8 cellular contexts compared by ENCODE assay signal in genomic region chr9:83956288-83957028, GRCh38. TPM values are rescaled to one million over a fixed set of nuclear protein-coding genes. Genes with fewer than 3 reads are reported as not detected.
DNase-seq lines count a peak whose midpoint lies in the region; ATAC-seq and TF ChIP-seq lines count a peak whose summit lies in the region.

No MANE protein-coding gene starts in this region.

- no peak overlapping the region for H2BK120ac ChIP-seq in H9 (ENCODE audit: low read depth, low read length, poor library complexity, severe bottlenecking)

- no peaks in the 10 kb centered on the region for H3K27me3 Mint-ChIP-seq in H9 (ENCODE audit: low read depth)
- peaks cover 25% of the 10 kb centered on the region for H3K27me3 Mint-ChIP-seq in WTC11 (ENCODE audit: low read depth)
- no peaks in the 10 kb centered on the region for H3K27me3 Mint-ChIP-seq in chondrocyte (ENCODE audit: low read depth)

- H3K4me3 ChIP-seq in GM12864 (ENCODE audit: low read depth, low read length): peak overlapping the region; percentile 67

- peak; percentile 45 for DNase-seq in GM12864 (ENCODE audit: low read depth)
- DNase-seq in H9: peak; percentile 59
- peak; percentile 68 for DNase-seq in MV-4-11 (lab: John Stamatoyannopoulos, UW)
- peak; percentile 66 for DNase-seq in WTC11 (ENCODE audit: low spot score)
- no peak for DNase-seq in chondrocyte (ENCODE audit: low spot score)
- DNase-seq in left lobe of liver (ENCODE audit: low spot score): peak; percentile 97
- DNase-seq in stimulated activated CD4-positive, alpha-beta T cell treated with anti-CD3 and anti-CD28 coated beads, Interleukin-2, amount 100 ng/mL, for 48 hours: peak; percentile 54 to 58
- DNase-seq in KBM-7: no peak

- no peak overlapping the region for H2BK12ac ChIP-seq in H9 (ENCODE audit: insufficient read length, low read depth, low read length)

- no peak overlapping the region for H2AFZ ChIP-seq in H9 (ENCODE audit: low read length)

- peak overlapping the region; percentile 45 for H3K18ac ChIP-seq in H9 (ENCODE audit: insufficient read length, low read depth, low read length)

- H3K27ac Mint-ChIP-seq in H9: peak overlapping the region in 1 of 3 experiments; percentile 93; a peak in 2 of 7 replicates
- peak overlapping the region; percentile 83; the same call in 1 of the 2 replicates for H3K27ac Mint-ChIP-seq in WTC11
- peak overlapping the region; percentile 85 for H3K27ac Mint-ChIP-seq in chondrocyte (ENCODE audit: unreplicated experiment)

- H4K8ac ChIP-seq in H9 (replicated peaks; ENCODE audit: insufficient read length, low read depth, low read length): no peak overlapping the region

- CTCF ChIA-PET in WTC11 (lab: Charles Lee): interaction anchor here (1.0 kb wide), 1 partner anchor 305 kb away, joined by 3 read pairs; no protein-coding TSS in a partner anchor

- no peak overlapping the region for H2BK5ac ChIP-seq in H9 (ENCODE audit: insufficient read length, low read length)

- H3T11ph ChIP-seq in H9 (ENCODE audit: low read length): no peak overlapping the region

- H2BK15ac ChIP-seq in H9 (ENCODE audit: low read depth, low read length): no peak overlapping the region

- WGBS in H9 (ENCODE audit: extremely low coverage, insufficient read length, low lambda C conversion rate): no CpG with 5 or more reads among the region's 61 CpGs

- H3K4ac ChIP-seq in H9 (ENCODE audit: low read depth, low read length): no peak overlapping the region

- no peak overlapping the region for H2BK20ac ChIP-seq in H9 (ENCODE audit: low read depth, low read length, poor library complexity, severe bottlenecking)

- no peaks in the 10 kb centered on the region for H3K9me3 Mint-ChIP-seq in H9
- no peaks in the 10 kb centered on the region for H3K9me3 Mint-ChIP-seq in WTC11
- H3K9me3 Mint-ChIP-seq in chondrocyte (ENCODE audit: low read depth): peaks cover 3% of the 10 kb centered on the region

- H3K27me3 ChIP-seq in H9 (ENCODE audit: insufficient read depth, low read length): no peaks in the 10 kb centered on the region

- no peak overlapping the region for H3K56ac ChIP-seq in H9 (ENCODE audit: insufficient read length, low read depth, low read length)

- H3K9ac ChIP-seq in H9 (ENCODE audit: extremely low read depth, insufficient read length, low read length): no peak overlapping the region

- no peak overlapping the region for H3K27ac ChIP-seq in H9 (ENCODE audit: insufficient read length, low read depth, low read length)

- H3K36me3 Mint-ChIP-seq in H9 (ENCODE audit: insufficient read depth in 1 of 3, low read depth in 3 of 3) (no peaks in the 10 kb centered on the region; a peak in 2 of 7 replicates), WTC11 (0 out of 2 replicates have a peak, but pooled peaks cover 2% of the 10 kb centered on the region), chondrocyte (ENCODE audit: low read depth) (no peaks in the 10 kb centered on the region)

- H2AK5ac ChIP-seq in H9 (ENCODE audit: insufficient read length, low read length): no peak overlapping the region

- no peak overlapping the region for H3K23ac ChIP-seq in H9 (ENCODE audit: insufficient read length, low read depth, low read length)

- no peaks in the 10 kb centered on the region; the same call in 1 of the 2 replicates for H3K4me1 ChIP-seq in H9 (ENCODE audit: insufficient read depth, low read length)

- no peak overlapping the region for H4K91ac ChIP-seq in H9 (ENCODE audit: insufficient read length, low read depth, low read length)

- no peaks in the 10 kb centered on the region for H3K79me2 ChIP-seq in H9 (ENCODE audit: insufficient read depth, low read length)

- H3K4me1 Mint-ChIP-seq in H9 (peaks cover 2 to 8% of the 10 kb centered on the region in 2 experiments; a peak in 2 of 4 replicates), WTC11 (peaks cover 14% of the 10 kb centered on the region), chondrocyte (ENCODE audit: low read depth) (peaks cover 31% of the 10 kb centered on the region)

- POLR2A ChIA-PET in WTC11 (lab: Charles Lee): interaction anchor here (0.7 to 1.6 kb wide), 2 partner anchors 9 to 36 kb away, joined by 3 to 4 read pairs; partner anchors contain the start of gene KIF27

- peak; percentile 88 for ATAC-seq in WTC11
- ATAC-seq in left lobe of liver: peak; percentile 93

- H3K79me1 ChIP-seq in H9 (ENCODE audit: insufficient read depth, low read depth, low read length, poor library complexity, severe bottlenecking): no peaks in the 10 kb centered on the region

- no peaks in the 10 kb centered on the region for H3K9me3 ChIP-seq in H9 (ENCODE audit: control insufficient read depth, low read depth, low read length)

- H3K4me3 Mint-ChIP-seq in H9: peak overlapping the region; percentile 61 to 78
- H3K4me3 Mint-ChIP-seq in WTC11: peak overlapping the region; percentile 79
- peak overlapping the region; percentile 80 for H3K4me3 Mint-ChIP-seq in chondrocyte (ENCODE audit: unreplicated experiment)

- H3K4me2 ChIP-seq in H9 (ENCODE audit: insufficient read depth, insufficient read length, low read length): peak overlapping the region; percentile 42

- H3K23me2 ChIP-seq in H9 (ENCODE audit: insufficient read length, low read depth, low read length, poor library complexity, severe bottlenecking): peaks cover 7% of the 10 kb centered on the region

- H4K5ac ChIP-seq in H9 (ENCODE audit: insufficient read length, low read depth, low read length): no peak overlapping the region

- H3K14ac ChIP-seq in H9 (ENCODE audit: insufficient read depth, low read length): peak overlapping the region; percentile 89

- no peaks in the 10 kb centered on the region for H4K20me1 ChIP-seq in H9 (ENCODE audit: control insufficient read depth, insufficient read depth, insufficient read length)

- TF ChIP-seq CTCF in GM12864 (IDR thresholded peaks at IDR 0.05; ENCODE audit: low read depth, low read length, missing control alignments) (no peak), H9 (conservative IDR thresholded peaks at IDR 0.05) (no peak), WTC11 (IDR thresholded peaks at IDR 0.05) (no peak), chondrocyte (IDR thresholded peaks at IDR 0.05) (no peak)

- in situ Hi-C loops in KBM-7 (cut with MboI; ENCODE audit: low pct_unique_long_range_greater_than_20kb, low sequenced_read_pairs): no loop called here

TF ChIP-seq in WTC11, 78 proteins besides CTCF, POLR2A, EP300 and RAD21 (continues in another document):
- TF ChIP-seq ZNF512 (CRISPR knock-in tag; IDR thresholded peaks at IDR 0.05; ENCODE audit: borderline replicate concordance) (no peak), NFYB (CRISPR knock-in tag; conservative IDR thresholded peaks at IDR 0.05; ENCODE audit: low read depth) (no peak), ZNF416 (CRISPR knock-in tag; IDR thresholded peaks at IDR 0.05) (no peak), CBFB (CRISPR knock-in tag; IDR thresholded peaks at IDR 0.05; ENCODE audit: low read depth) (no peak), ATF6 (CRISPR knock-in tag; IDR thresholded peaks at IDR 0.05) (no peak), TEAD1 (CRISPR knock-in tag; IDR thresholded peaks at IDR 0.05) (no peak), CREB1 (CRISPR knock-in tag; IDR thresholded peaks at IDR 0.05) (no peak), ZMAT4 (CRISPR knock-in tag; IDR thresholded peaks at IDR 0.05) (no peak), EMX1 (CRISPR knock-in tag; IDR thresholded peaks at IDR 0.05) (no peak), SOX15 (CRISPR knock-in tag; IDR thresholded peaks at IDR 0.05) (no peak)

RNA-seq across cellular contexts. Expression of gene HNRNPK, which starts 23.6 kb away (rescaled TPM):
- total RNA-seq in H9 (2021) (790 and 802 TPM in 2 replicates), WTC11 (2021) (634 to 723 TPM (median 640 TPM) in 3 replicates), chondrocyte (387 to 419 TPM (median 392 TPM) in 3 replicates), left lobe of liver (173 TPM)

RNA-seq across cellular contexts. Expression of gene RMI1, which starts 24.1 kb away (rescaled TPM):
- total RNA-seq in H9 (2021): 21.8 and 22.4 TPM in 2 replicates
- total RNA-seq in WTC11 (2021): 23.9 to 26.7 TPM (median 25.8 TPM) in 3 replicates
- total RNA-seq in chondrocyte: 7.7 to 9.1 TPM (median 7.9 TPM) in 3 replicates
- 4.0 TPM for total RNA-seq in left lobe of liver

RNA-seq across cellular contexts. Expression of gene KIF27, which starts 35.2 kb away (rescaled TPM):
- total RNA-seq in H9 (2021): 2.9 TPM in 2 replicates
- 3.9 to 5.7 TPM (median 5.4 TPM) in 3 replicates for total RNA-seq in WTC11 (2021)
- total RNA-seq in chondrocyte: 2.7 to 4.4 TPM (median 3.1 TPM) in 3 replicates
- total RNA-seq in left lobe of liver: 2.2 TPM

Comparison
In these comparisons a context has a peak if more than half of its experiments do, and no peak if none do; other contexts are left out.
1. DNase-seq: peak in GM12864 (single experiment), H9 (single experiment), MV-4-11 (single experiment), WTC11 (single experiment), left lobe of liver (single experiment) and stimulated activated CD4-positive, alpha-beta T cell treated with anti-CD3 and anti-CD28 coated beads, Interleukin-2, amount 100 ng/mL, for 48 hours (2 of 2); none in chondrocyte (single experiment) and KBM-7 (single experiment).
2. Peak in every context shown above with its lines, with median percentiles within 50 percentile points of each other: H3K4me3 Mint-ChIP-seq.